Comparison of ENCODE assay signal across 8 cellular contexts in genomic region chrX:154411322-154411980, GRCh38. TPM values are rescaled to one million over a fixed set of nuclear protein-coding genes. Genes with fewer than 3 reads are reported as not detected.
DNase-seq lines count a peak whose midpoint lies in the region; ATAC-seq, FAIRE-seq and TF ChIP-seq lines count a peak whose summit lies in the region.

TAFAZZIN (plus strand) TSS chrX:154411539; CDS start chrX:154411844, 305 bp downstream.

- H3K4me3 ChIP-seq in brain microvascular endothelial cell (ENCODE audit: low read depth, low read length) (peak within 1 kb of the TSS; percentile 59), iPS-15b (ENCODE audit: low read depth, low read length) (peak within 1 kb of the TSS; percentile 66), skeletal muscle cell (ENCODE audit: low read depth, low read length) (peak within 1 kb of the TSS; percentile 64)

- no peaks in the 10 kb centered on the region for H3K27me3 ChIP-seq in brain microvascular endothelial cell (replicated peaks)
- H3K27me3 ChIP-seq in iPS-15b (ENCODE audit: control insufficient read depth, insufficient read depth, low read length), result no peaks in the 10 kb centered on the region

- FAIRE-seq in H54 (lab: Jason Lieb, UNC), result no peak

- ATAC-seq in GM21526 (IDR thresholded peaks at IDR 0.05; ENCODE audit: low FRiP score, unreplicated experiment), result no peak

- H3K9me3 ChIP-seq in iPS-15b (ENCODE audit: control insufficient read depth, insufficient read depth, low read length), result peaks cover 7% of the 10 kb centered on the region

- DNase-seq in Daoy (ENCODE audit: low read depth) (peak; percentile 82), H54 (ENCODE audit: insufficient read length, low spot score) (peak; percentile 48), NCI-H1105 treated with DMSO at 0.1 percent for 48 hours (lab: John Stamatoyannopoulos, UW) (peak; percentile 68), UCSD-AML1 (lab: John Stamatoyannopoulos, UW; ENCODE audit: unreplicated experiment) (peak; percentile 73), brain microvascular endothelial cell (no peak), skeletal muscle cell (ENCODE audit: low read depth) (no peak)

- in situ Hi-C loops in brain microvascular endothelial cell (cut with HindIII; ENCODE audit: low pct_ligation_motif_present, low sequenced_read_pairs), result no loop called here

- H3K27ac ChIP-seq in brain microvascular endothelial cell, result peak within 1 kb of the TSS; percentile 9

- no peak for TF ChIP-seq CTCF in brain microvascular endothelial cell (IDR thresholded peaks at IDR 0.05; ENCODE audit: low read depth, low read length, missing control alignments)

- H3K36me3 ChIP-seq in brain microvascular endothelial cell (replicated peaks), result no peaks in the 10 kb centered on the region
- no peaks in the 10 kb centered on the region for H3K36me3 ChIP-seq in iPS-15b (ENCODE audit: control insufficient read depth, insufficient read depth, low read length)

- H3K4me1 ChIP-seq in iPS-15b (ENCODE audit: control insufficient read depth, insufficient read depth, low read length), result no peaks in the 10 kb centered on the region

- H3K9ac ChIP-seq in iPS-15b (ENCODE audit: low read depth, low read length), result peak within 1 kb of the TSS; percentile 24

- peak; percentile 76 for TF ChIP-seq POLR2A in H54 (IDR thresholded peaks at IDR 0.05; ENCODE audit: low read depth, low read length)

RNA-seq across cellular contexts. Expression of gene TAFAZZIN, which starts in this region (rescaled TPM):
- 9.0 and 14.9 TPM in 2 replicates for total RNA-seq in Daoy (2014; rRNA removed; shearing (Covaris generic))

Comparison
In these comparisons a context has a peak if more than half of its experiments do, and no peak if none do; other contexts are left out.
1. DNase-seq: peak in Daoy (single experiment), H54 (single experiment), NCI-H1105 treated with DMSO at 0.1 percent for 48 hours (single experiment) and UCSD-AML1 (single experiment); none in brain microvascular endothelial cell (single experiment) and skeletal muscle cell (single experiment).
2. Peak in every context shown above with its lines, with median percentiles within 50 percentile points of each other: H3K4me3 ChIP-seq.